20 cellular contexts compared by ENCODE assay signal in genomic region chr3:187290561-187290960, GRCh38. TPM values are rescaled to one million over a fixed set of nuclear protein-coding genes. Genes with fewer than 3 reads are reported as not detected.
DNase-seq lines count a peak whose midpoint lies in the region; ATAC-seq and TF ChIP-seq lines count a peak whose summit lies in the region.
"Had no signal": no experiment of that assay in that cellular context is flagged by ENCODE, and none has a peak within 500 bp of the region (broad histone marks: within the 10 kb centered on the region; RNA-seq: fewer than 3 reads in every experiment).

No MANE protein-coding gene starts in this region.

- H3K4me3 Mint-ChIP-seq in osteocyte (ENCODE audit: unreplicated experiment) = no peak overlapping the region
- no peak overlapping the region for H3K4me3 Mint-ChIP-seq in CD8-positive, alpha-beta T cell
- H3K4me3 Mint-ChIP-seq: activated naive CD4-positive, alpha-beta T cell treated with anti-CD3 and anti-CD28 coated beads, Interleukin-2, amount 50 U/mL, for 24 hours; immature natural killer cell; stimulated activated effector memory CD8-positive, alpha-beta T cell treated with anti-CD3 and anti-CD28 coated beads, Interleukin-12 subunit alpha, Interleukin-12 subunit beta, amount 100 ng/mL, for 72 hours had no signal

- no peak for ATAC-seq in CD8-positive, alpha-beta T cell
- ATAC-seq: stimulated activated effector memory CD8-positive, alpha-beta T cell treated with anti-CD3 and anti-CD28 coated beads, Interleukin-12 subunit alpha, Interleukin-12 subunit beta, amount 100 ng/mL, for 72 hours had no signal

- peak overlapping the region; percentile 4 for H3K27ac Mint-ChIP-seq in osteocyte (ENCODE audit: unreplicated experiment)
- H3K27ac Mint-ChIP-seq in CD8-positive, alpha-beta T cell = no peak overlapping the region
- H3K27ac Mint-ChIP-seq: activated naive CD4-positive, alpha-beta T cell treated with anti-CD3 and anti-CD28 coated beads, Interleukin-2, amount 50 U/mL, for 24 hours; stimulated activated effector memory CD8-positive, alpha-beta T cell treated with anti-CD3 and anti-CD28 coated beads, Interleukin-12 subunit alpha, Interleukin-12 subunit beta, amount 100 ng/mL, for 72 hours; type B pancreatic cell had no signal

- H3K27me3 Mint-ChIP-seq in osteocyte (ENCODE audit: unreplicated experiment) = peaks cover 4% of the 10 kb centered on the region
- H3K27me3 Mint-ChIP-seq in CD8-positive, alpha-beta T cell (ENCODE audit: low read depth) = peaks cover 15% of the 10 kb centered on the region

- H3K36me3 Mint-ChIP-seq in osteocyte (ENCODE audit: unreplicated experiment) = no peaks in the 10 kb centered on the region
- no peaks in the 10 kb centered on the region for H3K36me3 Mint-ChIP-seq in CD8-positive, alpha-beta T cell
- H3K36me3 Mint-ChIP-seq: activated naive CD4-positive, alpha-beta T cell treated with anti-CD3 and anti-CD28 coated beads, Interleukin-2, amount 50 U/mL, for 24 hours; immature natural killer cell; stimulated activated effector memory CD8-positive, alpha-beta T cell treated with anti-CD3 and anti-CD28 coated beads, Interleukin-12 subunit alpha, Interleukin-12 subunit beta, amount 100 ng/mL, for 72 hours; type B pancreatic cell had no signal

- no peaks in the 10 kb centered on the region for H3K27me3 ChIP-seq in AG04450 (ENCODE audit: control insufficient read depth, insufficient read depth, low read length)
- H3K27me3 ChIP-seq in MG63 = no peaks in the 10 kb centered on the region
- no peaks in the 10 kb centered on the region for H3K27me3 ChIP-seq in CD8-positive, alpha-beta T cell (ENCODE audit: insufficient read depth, low read length)
- H3K27me3 ChIP-seq: Peyer's patch had no signal

- no peaks in the 10 kb centered on the region for H3K9me3 Mint-ChIP-seq in osteocyte (ENCODE audit: unreplicated experiment)
- H3K9me3 Mint-ChIP-seq in CD8-positive, alpha-beta T cell = no peaks in the 10 kb centered on the region
- H3K9me3 Mint-ChIP-seq: activated naive CD4-positive, alpha-beta T cell treated with anti-CD3 and anti-CD28 coated beads, Interleukin-2, amount 50 U/mL, for 24 hours; immature natural killer cell; stimulated activated effector memory CD8-positive, alpha-beta T cell treated with anti-CD3 and anti-CD28 coated beads, Interleukin-12 subunit alpha, Interleukin-12 subunit beta, amount 100 ng/mL, for 72 hours; type B pancreatic cell had no signal

- H3K9me3 ChIP-seq in AG04450 (ENCODE audit: control insufficient read depth, insufficient read depth, low read length) (no peaks in the 10 kb centered on the region), MG63 (no peaks in the 10 kb centered on the region)
- H3K9me3 ChIP-seq in CD8-positive, alpha-beta T cell (ENCODE audit: low read length) = no peaks in the 10 kb centered on the region
- H3K9me3 ChIP-seq: Peyer's patch, spleen had no signal

- no peak overlapping the region for H3K27ac ChIP-seq in AG04450 (ENCODE audit: low read depth, low read length)
- H3K27ac ChIP-seq in CD8-positive, alpha-beta T cell (ENCODE audit: low read depth, low read length) = no peak overlapping the region
- H3K27ac ChIP-seq: spleen had no signal

- no peak for DNase-seq in AG04450 (ENCODE audit: low read depth, low spot score)
- no peak for DNase-seq in MG63
- DNase-seq in foreskin fibroblast = no peak
- no peak for DNase-seq in osteocyte (ENCODE audit: extremely low spot score, unreplicated experiment)
- no peak for DNase-seq in D341Med (ENCODE audit: low spot score)
- DNase-seq in ecto neural progenitor cell (ENCODE audit: low spot score) = no peak
- no peak for DNase-seq in CD8-positive, alpha-beta T cell
- DNase-seq in anterior cingulate cortex (lab: John Stamatoyannopoulos, UW) = no peak
- DNase-seq: activated CD4-positive, alpha-beta T cell treated with anti-CD3 and anti-CD28 coated beads, Interleukin-2, amount 50 U/mL, for 48 hours; activated T-cell treated with anti-CD3 and anti-CD28 coated beads, Interleukin-2, amount 50 U/mL, for 1 hour; effector memory CD4-positive, alpha-beta T cell; immature natural killer cell; KG1; NCI-H1092 treated with DMSO at 0.1 percent for 48 hours; NCI-H2107; Peyer's patch; spleen had no signal

- TF ChIP-seq CTCF in AG04450 (IDR thresholded peaks at IDR 0.05; ENCODE audit: low read depth, low read length) = no peak
- no peak for TF ChIP-seq CTCF in foreskin fibroblast (IDR thresholded peaks at IDR 0.05; ENCODE audit: low read depth, low read length)
- no peak for TF ChIP-seq CTCF in osteocyte (IDR thresholded peaks at IDR 0.05)
- no peak for TF ChIP-seq CTCF in CD8-positive, alpha-beta T cell (IDR thresholded peaks at IDR 0.05)

- H3K4me1 ChIP-seq in CD8-positive, alpha-beta T cell (ENCODE audit: insufficient read depth, low read length) = no peaks in the 10 kb centered on the region
- H3K4me1 ChIP-seq: Peyer's patch, spleen had no signal

- POLR2A ChIA-PET in AG04450 (lab: Yijun Ruan, JAX) = no interaction called here
- POLR2A ChIA-PET in CD8-positive, alpha-beta T cell (lab: Charles Lee) = no interaction called here

- intact Hi-C loops in CD8-positive, alpha-beta T cell (cut with DNase I, micrococcal nuclease) = no loop called here

- CTCF ChIA-PET in AG04450 (lab: Charles Lee) = interaction anchor here (1.1 to 7.0 kb wide), 3 partner anchors 28 to 389 kb away, joined by 8 to 54 read pairs (median 9); no protein-coding TSS in a partner anchor
- CTCF ChIA-PET in CD8-positive, alpha-beta T cell (lab: Charles Lee) = no interaction called here

- peak overlapping the region; percentile 73 for H3K4me3 ChIP-seq in AG04450 (ENCODE audit: low read depth, low read length)
- H3K4me3 ChIP-seq in MG63 = peak overlapping the region; percentile 53
- H3K4me3 ChIP-seq in foreskin fibroblast (ENCODE audit: low read depth in 1 of 2, low read length in 2 of 2) = peak overlapping the region; percentile 80 to 84
- no peak overlapping the region for H3K4me3 ChIP-seq in CD8-positive, alpha-beta T cell (ENCODE audit: low read depth, low read length)
- H3K4me3 ChIP-seq: spleen had no signal

- peaks cover 29% of the 10 kb centered on the region for H3K4me1 Mint-ChIP-seq in osteocyte (ENCODE audit: unreplicated experiment)
- H3K4me1 Mint-ChIP-seq in CD8-positive, alpha-beta T cell (ENCODE audit: low read depth) = no peaks in the 10 kb centered on the region
- H3K4me1 Mint-ChIP-seq: activated naive CD4-positive, alpha-beta T cell treated with anti-CD3 and anti-CD28 coated beads, Interleukin-2, amount 50 U/mL, for 24 hours; immature natural killer cell; stimulated activated effector memory CD8-positive, alpha-beta T cell treated with anti-CD3 and anti-CD28 coated beads, Interleukin-12 subunit alpha, Interleukin-12 subunit beta, amount 100 ng/mL, for 72 hours had no signal

- H3K36me3 ChIP-seq in MG63 = peaks cover 19% of the 10 kb centered on the region
- H3K36me3 ChIP-seq in CD8-positive, alpha-beta T cell (ENCODE audit: insufficient read depth, low read length) = no peaks in the 10 kb centered on the region
- H3K36me3 ChIP-seq: Peyer's patch, spleen had no signal

RNA-seq across cellular contexts. Expression of gene MASP1, which starts 1.0 kb away (rescaled TPM):
- 80.7 and 105 TPM in 2 replicates for polyA plus RNA-seq in AG04450 (2011; rRNA removed)
- polyA minus RNA-seq in AG04450 (2011; rRNA and poly(A)+ RNA removed) = 149 and 226 TPM in 2 replicates
- total RNA-seq in MG63 (2014; rRNA removed; shearing (Covaris generic); ENCODE audit: low replicate concordance) = 96.8 and 119 TPM in 2 replicates
- not detected in 2 replicates for total RNA-seq in osteocyte
- not detected for total RNA-seq in CD8-positive, alpha-beta T cell
- polyA plus RNA-seq: immature natural killer cell had no signal

Comparison
In these comparisons a context has a peak if more than half of its experiments do, and no peak if none do; other contexts are left out.
1. RNA of gene MASP1, which starts 1.0 kb away (total RNA-seq): 96.8 to 119 TPM in MG63; not detected in osteocyte and not detected in CD8-positive, alpha-beta T cell; every median in the first group is over 10 times any median in the second.